Comparison of ENCODE assay signal across 30 cellular contexts in the genomic region with DNA sequence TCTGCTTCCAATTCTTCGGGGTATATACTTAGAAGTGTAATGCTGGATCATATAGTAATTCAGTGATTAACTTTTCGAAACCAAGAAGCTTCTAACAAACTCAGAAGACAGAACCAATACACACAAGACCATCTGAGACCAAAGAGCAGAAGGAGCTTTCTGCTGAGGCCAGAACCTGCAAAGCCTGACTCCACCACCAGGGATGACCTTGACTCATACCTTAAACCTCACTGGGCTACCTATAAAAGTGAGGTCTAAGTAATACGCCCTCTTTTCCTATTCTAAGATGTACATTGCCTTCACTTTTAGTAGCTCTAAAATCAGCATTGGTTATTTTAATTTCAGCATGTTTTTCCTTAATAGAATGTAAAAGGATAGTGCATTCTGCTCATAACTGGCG.
DNase-seq lines count a peak whose midpoint lies in the region; ATAC-seq and TF ChIP-seq lines count a peak whose summit lies in the region.
"Had no signal": no experiment of that assay in that cellular context is flagged by ENCODE, and none has a peak within 500 bp of the region (broad histone marks: within the 10 kb centered on the region; RNA-seq: fewer than 3 reads in every experiment).

No MANE protein-coding gene starts in this region.

- H3K4me1 Mint-ChIP-seq in type B pancreatic cell (ENCODE audit: unreplicated experiment) = peaks cover 5% of the 10 kb centered on the region

- no peak overlapping the region for H2AFZ ChIP-seq in SK-N-SH (ENCODE audit: low read depth)
- H2AFZ ChIP-seq in SU-DHL-6 (ENCODE audit: low read depth, low read length, severe bottlenecking) = no peak overlapping the region

- CTCF ChIA-PET in SK-N-SH (lab: Yijun Ruan, JAX) = no interaction called here

- no peaks in the 10 kb centered on the region for H3K9me3 Mint-ChIP-seq in type B pancreatic cell
- H3K9me3 Mint-ChIP-seq: activated T-helper 2 cell treated with anti-CD3 and anti-CD28 coated beads, Interferon-gamma antibody, Interleukin-2, Interleukin-4, amounts not matched to agents 10 μg/mL and 5 μg/mL and 100 μg/mL, durations not matched to agents 14 hours and 24 hours and 36 hours; CD8-positive, alpha-beta T cell had no signal

- H4K20me1 ChIP-seq in SK-N-SH (ENCODE audit: insufficient read depth) = no peaks in the 10 kb centered on the region
- no peaks in the 10 kb centered on the region for H4K20me1 ChIP-seq in SU-DHL-6 (ENCODE audit: low read depth, low read length)

- no peaks in the 10 kb centered on the region for H3K9me3 ChIP-seq in SK-N-SH
- H3K9me3 ChIP-seq in SU-DHL-6 (ENCODE audit: insufficient read depth, low read length) = no peaks in the 10 kb centered on the region; the same call in 1 of the 2 replicates
- H3K9me3 ChIP-seq: HAP-1, heart left ventricle, MG63, psoas muscle, SJCRH30 had no signal

- TF ChIP-seq CTCF in SK-N-SH (IDR thresholded peaks at IDR 0.05) = peak; percentile 10; the same call in 1 of the 2 replicates
- peak; percentile 13 for TF ChIP-seq CTCF in SU-DHL-6 (IDR thresholded peaks at IDR 0.05; ENCODE audit: insufficient read depth, low read length, poor library complexity, severe bottlenecking)
- TF ChIP-seq CTCF in epithelial cell of esophagus (IDR thresholded peaks at IDR 0.05; ENCODE audit: insufficient read depth, low read depth, low read length, missing control alignments) = peak; percentile 13
- peak; percentile 45 for TF ChIP-seq CTCF in type B pancreatic cell (conservative IDR thresholded peaks at IDR 0.05)

- H3K4me3 ChIP-seq in SK-N-SH (ENCODE audit: low read depth in 2 of 2, low read length in 1 of 2) (no peak overlapping the region), SU-DHL-6 (ENCODE audit: insufficient read depth, low read length, poor library complexity, severe bottlenecking) (no peak overlapping the region), epithelial cell of esophagus (ENCODE audit: low read length) (no peak overlapping the region)
- H3K4me3 ChIP-seq: HAP-1, heart left ventricle, MG63, psoas muscle, SJCRH30, skin epidermis had no signal

- no peak for TF ChIP-seq EP300 in SK-N-SH (IDR thresholded peaks at IDR 0.05; ENCODE audit: borderline replicate concordance in 1 of 2, low read depth in 1 of 2, low read length in 1 of 2)

- H3K4me2 ChIP-seq in SK-N-SH (no peak overlapping the region), SU-DHL-6 (ENCODE audit: low read depth, low read length, poor library complexity, severe bottlenecking) (no peak overlapping the region)

- intact Hi-C loops in posterior vena cava (cut with DNase I) = no loop called here

- H3K36me3 Mint-ChIP-seq in type B pancreatic cell = no peaks in the 10 kb centered on the region
- H3K36me3 Mint-ChIP-seq: activated naive CD4-positive, alpha-beta T cell treated with anti-CD3 and anti-CD28 coated beads, Interleukin-2, amount 50 U/mL, for 72 hours; CD8-positive, alpha-beta T cell had no signal

- no peak for DNase-seq in SK-N-SH
- no peak for DNase-seq in epithelial cell of esophagus (ENCODE audit: low read depth)
- DNase-seq in type B pancreatic cell (ENCODE audit: extremely low spot score, unreplicated experiment) = no peak
- no peak for DNase-seq in posterior vena cava (ENCODE audit: low spot score)
- DNase-seq in KBM-7 = no peak
- no peak for DNase-seq in NCI-H748 treated with DMSO at 0.1 percent for 48 hours (lab: John Stamatoyannopoulos, UW)
- DNase-seq: 8988T; anterior cingulate cortex; CD8-positive, alpha-beta T cell; central memory CD4-positive, alpha-beta T cell; DMS153; GF-D8; heart left ventricle; IMR-90; left cardiac atrium; MG63; NCI-H1417 treated with DMSO at 0.1 percent for 48 hours; NCI-H2081 treated with DMSO at 0.1 percent for 48 hours; NCI-H510A; psoas muscle; SJCRH30; T-helper 17 cell; trophoblast cell had no signal

- H3K4me1 ChIP-seq in SK-N-SH (ENCODE audit: control insufficient read depth in 1 of 2, insufficient read depth in 2 of 2, low read depth in 1 of 2, low read length in 1 of 2) = no peaks in the 10 kb centered on the region
- H3K4me1 ChIP-seq: HAP-1, psoas muscle, SJCRH30 had no signal

- H3K9me2 ChIP-seq in SK-N-SH = no peaks in the 10 kb centered on the region
- H3K9me2 ChIP-seq in SU-DHL-6 (replicated peaks; ENCODE audit: insufficient read depth, low read length) = no peaks in the 10 kb centered on the region

- ATAC-seq in SK-N-SH treated with all-trans-retinoic acid at 6 μM for 48 hours = no peak
- ATAC-seq: activated naive CD4-positive, alpha-beta T cell treated with anti-CD3 and anti-CD28 coated beads, Interleukin-2, amount 50 U/mL, for 72 hours; CD8-positive, alpha-beta T cell; heart left ventricle; left cardiac atrium; psoas muscle; T-helper 17 cell had no signal

- H3K79me2 ChIP-seq in SK-N-SH (ENCODE audit: insufficient read depth) (no peaks in the 10 kb centered on the region), SU-DHL-6 (ENCODE audit: insufficient read depth, low read length) (no peaks in the 10 kb centered on the region)

- no peaks in the 10 kb centered on the region for H3K36me3 ChIP-seq in SK-N-SH (replicated peaks in 1 of 2; ENCODE audit: control insufficient read depth in 1 of 2, insufficient read depth in 2 of 2, low read length in 1 of 2)
- H3K36me3 ChIP-seq in SU-DHL-6 (ENCODE audit: low read length) = no peaks in the 10 kb centered on the region
- H3K36me3 ChIP-seq: HAP-1, heart left ventricle, MG63, SJCRH30 had no signal

- H3K27ac Mint-ChIP-seq in type B pancreatic cell = no peak overlapping the region
- H3K27ac Mint-ChIP-seq: activated naive CD4-positive, alpha-beta T cell treated with anti-CD3 and anti-CD28 coated beads, Interleukin-2, amount 50 U/mL, for 72 hours; activated T-helper 2 cell treated with anti-CD3 and anti-CD28 coated beads, Interferon-gamma antibody, Interleukin-2, Interleukin-4, amounts not matched to agents 10 μg/mL and 5 μg/mL and 100 μg/mL, durations not matched to agents 14 hours and 24 hours and 36 hours; CD8-positive, alpha-beta T cell; T-helper 17 cell had no signal

- in situ Hi-C loops in KBM-7 (cut with MboI; ENCODE audit: low pct_unique_long_range_greater_than_20kb, low sequenced_read_pairs) = no loop called here

- no peaks in the 10 kb centered on the region for H3F3A ChIP-seq in SK-N-SH (replicated peaks; ENCODE audit: insufficient read depth)
- no peaks in the 10 kb centered on the region for H3F3A ChIP-seq in SU-DHL-6 (ENCODE audit: insufficient read depth)

- no peak for TF ChIP-seq RAD21 in SK-N-SH (IDR thresholded peaks at IDR 0.05; ENCODE audit: low read length)

- 11% methylated on average over 4 of the region's 4 CpGs for WGBS in SK-N-SH (ENCODE audit: low lambda C conversion rate)

- POLR2A ChIA-PET in SK-N-SH (lab: Yijun Ruan, JAX) = no interaction called here

- H3K27me3 ChIP-seq in SK-N-SH (ENCODE audit: insufficient read depth) = peaks cover 24% of the 10 kb centered on the region; the same call in 1 of the 2 replicates
- H3K27me3 ChIP-seq in SU-DHL-6 (ENCODE audit: low read length) = no peaks in the 10 kb centered on the region
- H3K27me3 ChIP-seq: MG63, SJCRH30 had no signal

- H3K9ac ChIP-seq in SK-N-SH (no peak overlapping the region), SU-DHL-6 (ENCODE audit: low read length) (no peak overlapping the region)

- H3K27me3 Mint-ChIP-seq in type B pancreatic cell = peaks cover 11% of the 10 kb centered on the region

- H3K4me3 Mint-ChIP-seq in type B pancreatic cell = no peak overlapping the region
- H3K4me3 Mint-ChIP-seq: CD8-positive, alpha-beta T cell; T-helper 17 cell had no signal

- H3K27ac ChIP-seq in SK-N-SH (ENCODE audit: low read depth in 2 of 2, low read length in 1 of 2) (no peak overlapping the region), SU-DHL-6 (ENCODE audit: low read depth, low read length) (no peak overlapping the region)
- H3K27ac ChIP-seq: heart left ventricle, HL-60, psoas muscle, SJCRH30, skin epidermis had no signal

TF ChIP-seq in SK-N-SH, 30 proteins besides CTCF, POLR2A, EP300 and RAD21 (continues in another document):
- no peak for TF ChIP-seq TEAD4 (IDR thresholded peaks at IDR 0.05; ENCODE audit: borderline replicate concordance, insufficient read depth)
- no peak for TF ChIP-seq NRF1 (IDR thresholded peaks at IDR 0.05; ENCODE audit: low read depth, low read length)
- no peak for TF ChIP-seq FOXM1 (IDR thresholded peaks at IDR 0.05; ENCODE audit: low read depth)
- TF ChIP-seq NFIC (IDR thresholded peaks at IDR 0.05; ENCODE audit: borderline replicate concordance) = no peak
- TF ChIP-seq CHD2 (IDR thresholded peaks at IDR 0.05; ENCODE audit: low read length, partially characterized antibody) = no peak
- no peak for TF ChIP-seq GABPA (IDR thresholded peaks at IDR 0.05; ENCODE audit: low read depth)
- TF ChIP-seq TCF12 (IDR thresholded peaks at IDR 0.05) = no peak
- TF ChIP-seq MXI1 (IDR thresholded peaks at IDR 0.05; ENCODE audit: low read depth, low read length) = no peak
- no peak for TF ChIP-seq YY1 (IDR thresholded peaks at IDR 0.05; ENCODE audit: low read depth)

TF ChIP-seq in SK-N-SH treated with all-trans-retinoic acid at 6 μM for 48 hours, 23 proteins besides CTCF, POLR2A, EP300 and RAD21:
- TF ChIP-seq TOX (CRISPR knock-in tag; IDR thresholded peaks at IDR 0.05; ENCODE audit: borderline replicate concordance) (no peak), RARB (CRISPR knock-in tag; IDR thresholded peaks at IDR 0.05) (no peak), GLIS3 (CRISPR knock-in tag; IDR thresholded peaks at IDR 0.05) (no peak), ZFP3 (CRISPR knock-in tag; IDR thresholded peaks at IDR 0.05) (no peak), ESRRG (CRISPR knock-in tag; IDR thresholded peaks at IDR 0.05) (no peak), TCF4 (CRISPR knock-in tag; IDR thresholded peaks at IDR 0.05; ENCODE audit: borderline replicate concordance) (no peak), ZNF565 (CRISPR knock-in tag; conservative IDR thresholded peaks at IDR 0.05; ENCODE audit: low read depth) (no peak), ISL1 (CRISPR knock-in tag; IDR thresholded peaks at IDR 0.05) (no peak), OSR1 (CRISPR knock-in tag; IDR thresholded peaks at IDR 0.05) (no peak), ZNF70 (CRISPR knock-in tag; IDR thresholded peaks at IDR 0.05) (no peak)
- TF ChIP-seq, protein P1, sequence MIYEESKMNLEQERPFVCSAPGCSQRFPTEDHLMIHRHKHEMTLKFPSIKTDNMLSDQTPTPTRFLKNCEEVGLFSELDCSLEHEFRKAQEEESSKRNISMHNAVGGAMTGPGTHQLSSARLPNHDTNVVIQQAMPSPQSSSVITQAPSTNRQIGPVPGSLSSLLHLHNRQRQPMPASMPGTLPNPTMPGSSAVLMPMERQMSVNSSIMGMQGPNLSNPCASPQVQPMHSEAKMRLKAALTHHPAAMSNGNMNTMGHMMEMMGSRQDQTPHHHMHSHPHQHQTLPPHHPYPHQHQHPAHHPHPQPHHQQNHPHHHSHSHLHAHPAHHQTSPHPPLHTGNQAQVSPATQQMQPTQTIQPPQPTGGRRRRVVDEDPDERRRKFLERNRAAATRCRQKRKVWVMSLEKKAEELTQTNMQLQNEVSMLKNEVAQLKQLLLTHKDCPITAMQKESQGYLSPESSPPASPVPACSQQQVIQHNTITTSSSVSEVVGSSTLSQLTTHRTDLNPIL (CRISPR knock-in tag; IDR thresholded peaks at IDR 0.05; ENCODE audit: low read depth) = no peak
